Comparison of ENCODE assay signal across 1 cellular context in the genomic region with DNA sequence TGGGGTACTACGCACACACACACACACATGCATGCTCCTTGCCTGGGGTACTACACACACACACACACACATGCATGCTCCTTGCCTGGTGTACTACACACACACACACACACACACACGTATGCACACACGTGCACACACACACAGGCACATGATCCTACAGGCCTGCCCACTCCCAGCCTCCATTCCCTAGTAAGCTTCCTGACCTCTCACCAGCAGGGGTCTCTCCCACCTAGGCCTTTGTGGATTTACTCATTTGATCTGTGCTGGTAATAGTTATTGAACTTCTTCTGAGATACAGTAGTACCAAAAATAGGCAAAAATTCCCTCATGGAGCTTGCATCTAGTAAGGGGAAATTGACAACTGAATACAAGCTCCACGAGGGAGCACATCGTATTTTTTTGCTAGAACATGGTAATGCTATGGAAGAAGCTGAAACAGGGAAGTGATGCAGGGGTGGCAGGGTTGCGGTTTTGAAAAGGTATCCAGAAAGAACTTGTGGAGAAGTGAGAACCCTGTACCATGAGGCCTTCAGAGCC.
TF ChIP-seq lines count a peak whose summit lies in the region.

No MANE protein-coding gene starts in this region.

TF ChIP-seq in IMR-90, 13 proteins besides CTCF, POLR2A, EP300 and RAD21:
- TF ChIP-seq, protein P1, sequence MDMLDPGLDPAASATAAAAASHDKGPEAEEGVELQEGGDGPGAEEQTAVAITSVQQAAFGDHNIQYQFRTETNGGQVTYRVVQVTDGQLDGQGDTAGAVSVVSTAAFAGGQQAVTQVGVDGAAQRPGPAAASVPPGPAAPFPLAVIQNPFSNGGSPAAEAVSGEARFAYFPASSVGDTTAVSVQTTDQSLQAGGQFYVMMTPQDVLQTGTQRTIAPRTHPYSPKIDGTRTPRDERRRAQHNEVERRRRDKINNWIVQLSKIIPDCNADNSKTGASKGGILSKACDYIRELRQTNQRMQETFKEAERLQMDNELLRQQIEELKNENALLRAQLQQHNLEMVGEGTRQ (IDR thresholded peaks at IDR 0.05; ENCODE audit: low read depth, low read length) = peak; percentile 27; the same call in 1 of the 2 replicates
- no peak for TF ChIP-seq CEBPB (IDR thresholded peaks at IDR 0.05; ENCODE audit: low read depth, low read length)
- peak; percentile 58 for TF ChIP-seq SMC3 (IDR thresholded peaks at IDR 0.05; ENCODE audit: low read depth, low read length)
- TF ChIP-seq MAZ (IDR thresholded peaks at IDR 0.05; ENCODE audit: borderline replicate concordance, low read depth, low read length) = no peak
- TF ChIP-seq, protein P2, sequence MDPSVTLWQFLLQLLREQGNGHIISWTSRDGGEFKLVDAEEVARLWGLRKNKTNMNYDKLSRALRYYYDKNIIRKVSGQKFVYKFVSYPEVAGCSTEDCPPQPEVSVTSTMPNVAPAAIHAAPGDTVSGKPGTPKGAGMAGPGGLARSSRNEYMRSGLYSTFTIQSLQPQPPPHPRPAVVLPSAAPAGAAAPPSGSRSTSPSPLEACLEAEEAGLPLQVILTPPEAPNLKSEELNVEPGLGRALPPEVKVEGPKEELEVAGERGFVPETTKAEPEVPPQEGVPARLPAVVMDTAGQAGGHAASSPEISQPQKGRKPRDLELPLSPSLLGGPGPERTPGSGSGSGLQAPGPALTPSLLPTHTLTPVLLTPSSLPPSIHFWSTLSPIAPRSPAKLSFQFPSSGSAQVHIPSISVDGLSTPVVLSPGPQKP (IDR thresholded peaks at IDR 0.05; ENCODE audit: borderline replicate concordance, low read depth, low read length) = no peak
- peak; percentile 63 for TF ChIP-seq BHLHE40 (IDR thresholded peaks at IDR 0.05; ENCODE audit: low read depth, low read length)
- no peak for TF ChIP-seq RFX5 (IDR thresholded peaks at IDR 0.05; ENCODE audit: low read depth, low read length)
